ENCODE assay signal across 24 cellular contexts in genomic region chr1:4298333-4298732, GRCh38.
DNase-seq lines count a peak whose midpoint lies in the region; ATAC-seq, FAIRE-seq and TF ChIP-seq lines count a peak whose summit lies in the region.
"Had no signal": no experiment of that assay in that cellular context is flagged by ENCODE, and none has a peak within 500 bp of the region (broad histone marks: within the 10 kb centered on the region; RNA-seq: fewer than 3 reads in every experiment).

No MANE protein-coding gene starts in this region.

- ATAC-seq in left cardiac atrium (peak; percentile 63 to 87), Right ventricle myocardium superior (ENCODE audit: poor library complexity) (no peak), HepG2 (no peak), right lobe of liver (no peak), HG02588 (IDR thresholded peaks at IDR 0.05; ENCODE audit: unreplicated experiment) (no peak)
- ATAC-seq: CD8-positive, alpha-beta T cell; GM12878 had no signal

- no peak for TF ChIP-seq RAD21 in HepG2 (CRISPR knock-in tag; IDR thresholded peaks at IDR 0.05)

- in situ Hi-C loops in HepG2 (cut with HindIII; ENCODE audit: extremely low pct_ligation_motif_present, low pct_unique_long_range_greater_than_20kb): no loop called here

- no TSS peak for BruUV-seq in HepG2 (replicated peaks; lab: Mats Ljungman, UMichigan)

- H3K4me2 ChIP-seq in HepG2 (ENCODE audit: low read depth, low read length): no peak overlapping the region
- H3K4me2 ChIP-seq: BLaER1 had no signal

- CTCF ChIA-PET in HepG2 (lab: Yijun Ruan, JAX; ENCODE audit: low intra/inter-chr PET ratio, low total read pairs): no interaction called here

- H3K27ac ChIP-seq in HepG2 (ENCODE audit: extremely low read length, insufficient read depth, low read length) (no peak overlapping the region), right lobe of liver (no peak overlapping the region), kidney (ENCODE audit: low read depth in 2 of 2, low read length in 2 of 2) (no peak overlapping the region), prostate gland (no peak overlapping the region)
- H3K27ac ChIP-seq: 22Rv1, BLaER1, C4-2B had no signal

- peaks cover 0 to 4% of the 10 kb centered on the region in 2 experiments; a peak in 2 of 5 replicates for H3K27me3 ChIP-seq in HepG2 (ENCODE audit: control insufficient read depth in 1 of 2, insufficient read depth in 2 of 2, low read length in 2 of 2)
- H3K27me3 ChIP-seq in right lobe of liver: no peaks in the 10 kb centered on the region
- no peaks in the 10 kb centered on the region for H3K27me3 ChIP-seq in prostate gland (replicated peaks; ENCODE audit: insufficient read depth)
- H3K27me3 ChIP-seq: BLaER1 had no signal

- FAIRE-seq in HepG2 (lab: Jason Lieb, UNC) (no peak), kidney (lab: Jason Lieb, UNC) (no peak)
- FAIRE-seq: A204.1, GM12878, GM18507, H54 had no signal

- TF ChIP-seq POLR2A in HepG2 (IDR thresholded peaks at IDR 0.05; ENCODE audit: insufficient read depth in 1 of 2, low read depth in 2 of 2, low read length in 2 of 2): no peak
- no peak for TF ChIP-seq POLR2A in right lobe of liver (IDR thresholded peaks at IDR 0.05)
- no peak for TF ChIP-seq POLR2A in prostate gland (IDR thresholded peaks at IDR 0.05)

- H4K20me1 ChIP-seq in HepG2 (ENCODE audit: insufficient read depth, low read length): no peaks in the 10 kb centered on the region
- H4K20me1 ChIP-seq: BLaER1 had no signal

- no peak overlapping the region for H3K4me3 ChIP-seq in HepG2 (replicated peaks in 1 of 3; ENCODE audit: insufficient read depth in 1 of 3, low read depth in 2 of 3, low read length in 3 of 3)
- no peak overlapping the region for H3K4me3 ChIP-seq in right lobe of liver
- no peak overlapping the region for H3K4me3 ChIP-seq in kidney (ENCODE audit: low read length in 2 of 2)
- no peak overlapping the region for H3K4me3 ChIP-seq in prostate gland
- H3K4me3 ChIP-seq: BLaER1, GM12878, HAP-1 had no signal

- H3K9me3 ChIP-seq in HepG2 (ENCODE audit: low read length) (peaks cover 5% of the 10 kb centered on the region), right lobe of liver (no peaks in the 10 kb centered on the region), kidney (ENCODE audit: control insufficient read depth in 1 of 2, low read length in 2 of 2) (no peaks in the 10 kb centered on the region), prostate gland (no peaks in the 10 kb centered on the region)
- H3K9me3 ChIP-seq: Caco-2, HAP-1 had no signal

- H3K9ac ChIP-seq in HepG2 (ENCODE audit: insufficient read depth, low read depth, low read length) (no peak overlapping the region), kidney (ENCODE audit: low read length in 2 of 2) (no peak overlapping the region)
- H3K9ac ChIP-seq: BLaER1 had no signal

- DNase-seq in left cardiac atrium (no peak), Right ventricle myocardium superior (no peak), HepG2 (ENCODE audit: low spot score) (no peak), right lobe of liver (no peak), kidney (peak; percentile 37), prostate gland (ENCODE audit: low spot score) (peak; percentile 11), DMS79 (lab: John Stamatoyannopoulos, UW) (no peak)
- DNase-seq: Caco-2; CD4-positive, CD25-positive, alpha-beta regulatory T cell; CD8-positive, alpha-beta T cell; DMS153; EL; GDM1; GOT3; HFFc6 had no signal

- no peaks in the 10 kb centered on the region for H3K4me1 ChIP-seq in HepG2 (ENCODE audit: insufficient read depth, low read length)
- no peaks in the 10 kb centered on the region for H3K4me1 ChIP-seq in right lobe of liver
- H3K4me1 ChIP-seq in kidney (ENCODE audit: control insufficient read depth in 1 of 2, insufficient read depth in 1 of 2, low read depth in 1 of 2, low read length in 2 of 2): no peaks in the 10 kb centered on the region
- H3K4me1 ChIP-seq in prostate gland (replicated peaks): no peaks in the 10 kb centered on the region
- H3K4me1 ChIP-seq: BLaER1, Caco-2, HAP-1 had no signal

- H3K79me2 ChIP-seq in HepG2 (ENCODE audit: insufficient read depth, low read length): no peaks in the 10 kb centered on the region

- TF ChIP-seq EP300 in HepG2 (IDR thresholded peaks at IDR 0.05; ENCODE audit: low read depth in 2 of 2, low read length in 2 of 2) (no peak), HepG2 (CRISPR knock-in tag; IDR thresholded peaks at IDR 0.05; ENCODE audit: borderline replicate concordance) (no peak)

- TF ChIP-seq CTCF in HepG2 (CRISPR knock-in tag; IDR thresholded peaks at IDR 0.05) (no peak), right lobe of liver (IDR thresholded peaks at IDR 0.05) (no peak), kidney (IDR thresholded peaks at IDR 0.05; ENCODE audit: borderline replicate concordance, extremely low read depth, insufficient read depth) (no peak), prostate gland (IDR thresholded peaks at IDR 0.05) (no peak)

- H3K36me3 ChIP-seq in HepG2 (replicated peaks in 1 of 2; ENCODE audit: control insufficient read depth in 1 of 2, insufficient read depth in 2 of 2, low read length in 2 of 2): no peaks in the 10 kb centered on the region
- no peaks in the 10 kb centered on the region for H3K36me3 ChIP-seq in right lobe of liver
- H3K36me3 ChIP-seq in kidney (ENCODE audit: control insufficient read depth in 1 of 2, insufficient read depth in 2 of 2, low read length in 2 of 2): no peaks in the 10 kb centered on the region
- no peaks in the 10 kb centered on the region for H3K36me3 ChIP-seq in prostate gland
- H3K36me3 ChIP-seq: BLaER1, HAP-1 had no signal

- no peak overlapping the region for H2AFZ ChIP-seq in HepG2 (ENCODE audit: low read length)

- POLR2A ChIA-PET in HepG2 (lab: Yijun Ruan, JAX): no interaction called here

- intact Hi-C loops in left cardiac atrium (cut with DNase I): no loop called here
- intact Hi-C loops in Right ventricle myocardium superior (cut with DNase I): no loop called here
- intact Hi-C loops in HepG2 (cut with micrococcal nuclease; ENCODE audit: unreplicated experiment): no loop called here
- intact Hi-C loops in right lobe of liver (cut with DNase I): no loop called here
- intact Hi-C loops in kidney (cut with DNase I): no loop called here
- intact Hi-C loops in prostate gland (cut with DNase I): no loop called here

- 30% methylated on average over 4 of the region's 5 CpGs for WGBS in HepG2 (ENCODE audit: low lambda C conversion rate)
- WGBS in right lobe of liver (ENCODE audit: insufficient coverage, low coverage, low lambda C conversion rate, missing lambda C conversion rate): 51% methylated on average over 3 of the region's 5 CpGs
- 32% methylated on average over 5 of the region's 5 CpGs for WGBS in prostate gland

TF ChIP-seq in HepG2, 621 proteins besides CTCF, POLR2A, EP300 and RAD21:
- no peak for TF ChIP-seq TBX3 (IDR thresholded peaks at IDR 0.05; ENCODE audit: borderline replicate concordance)
- TF ChIP-seq ZFP82 (CRISPR knock-in tag; IDR thresholded peaks at IDR 0.05; ENCODE audit: borderline replicate concordance): no peak
- no peak for TF ChIP-seq FOXC1 (CRISPR knock-in tag; IDR thresholded peaks at IDR 0.05; ENCODE audit: borderline replicate concordance)
- TF ChIP-seq SCMH1 (CRISPR knock-in tag; IDR thresholded peaks at IDR 0.05; ENCODE audit: borderline replicate concordance): no peak
- peak; percentile 22 to 39; a peak in 2 of 4 replicates for TF ChIP-seq MAFK (conservative IDR thresholded peaks at IDR 0.05 in 1 of 2, IDR thresholded peaks at IDR 0.05 in 1 of 2; ENCODE audit: low read length in 2 of 2)

Comparison
In these comparisons a context has a peak if more than half of its experiments do, and no peak if none do; other contexts are left out.
1. ATAC-seq: peak in left cardiac atrium (2 of 2); none in Right ventricle myocardium superior (single experiment), HepG2 (single experiment), right lobe of liver (0 of 4) and HG02588 (single experiment).
2. DNase-seq: peak in kidney (single experiment) and prostate gland (single experiment); none in left cardiac atrium (single experiment), Right ventricle myocardium superior (single experiment), HepG2 (single experiment), right lobe of liver (0 of 3) and DMS79 (single experiment).